ENCODE assay signal across 1 cellular context in genomic region chr6:43013843-43014433, GRCh38.
TF ChIP-seq lines count a peak whose summit lies in the region.

A gene with protein sequence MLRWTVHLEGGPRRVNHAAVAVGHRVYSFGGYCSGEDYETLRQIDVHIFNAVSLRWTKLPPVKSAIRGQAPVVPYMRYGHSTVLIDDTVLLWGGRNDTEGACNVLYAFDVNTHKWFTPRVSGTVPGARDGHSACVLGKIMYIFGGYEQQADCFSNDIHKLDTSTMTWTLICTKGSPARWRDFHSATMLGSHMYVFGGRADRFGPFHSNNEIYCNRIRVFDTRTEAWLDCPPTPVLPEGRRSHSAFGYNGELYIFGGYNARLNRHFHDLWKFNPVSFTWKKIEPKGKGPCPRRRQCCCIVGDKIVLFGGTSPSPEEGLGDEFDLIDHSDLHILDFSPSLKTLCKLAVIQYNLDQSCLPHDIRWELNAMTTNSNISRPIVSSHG (plus strand): TSS chr6:43014249. CDS start chr6:43017193, 2,944 bp downstream.
Gene MEA1 (minus strand): TSS chr6:43013946. CDS start chr6:43013813, 133 bp downstream.

TF ChIP-seq in HEK293, 187 proteins besides CTCF, POLR2A, EP300 and RAD21 (continued from another document and continues in another):
- TF ChIP-seq SP7 (tag by site-specific recombination; IDR thresholded peaks at IDR 0.05) (peak; percentile 45; the same call in 1 of the 2 replicates), ZNF660 (tag by site-specific recombination; IDR thresholded peaks at IDR 0.05) (0 out of 2 replicates have a peak, but pooled peaks have one; percentile 2), ZNF701 (tag by site-specific recombination; IDR thresholded peaks at IDR 0.05) (no peak), ZNF292 (tag by site-specific recombination; IDR thresholded peaks at IDR 0.05; ENCODE audit: borderline replicate concordance, low read depth) (no peak), ZBTB11 (tag by site-specific recombination; conservative IDR thresholded peaks at IDR 0.05; ENCODE audit: low read depth) (peak; percentile 93), ZNF747 (tag by site-specific recombination; IDR thresholded peaks at IDR 0.05) (no peak), ZNF274 (IDR thresholded peaks at IDR 0.05; ENCODE audit: low read length) (no peak), ZNF274 (tag by site-specific recombination; IDR thresholded peaks at IDR 0.05; ENCODE audit: borderline replicate concordance) (no peak), ZBTB8A (tag by site-specific recombination; IDR thresholded peaks at IDR 0.05) (peak; percentile 73), ZNF112 (tag by site-specific recombination; IDR thresholded peaks at IDR 0.05) (no peak), PRDM4 (tag by site-specific recombination; IDR thresholded peaks at IDR 0.05) (no peak), ZNF416 (tag by site-specific recombination; IDR thresholded peaks at IDR 0.05) (no peak), ZNF366 (tag by site-specific recombination; conservative IDR thresholded peaks at IDR 0.05) (no peak), ZNF211 (tag by site-specific recombination; IDR thresholded peaks at IDR 0.05; ENCODE audit: low read depth) (no peak), ZNF221 (tag by site-specific recombination; IDR thresholded peaks at IDR 0.05; ENCODE audit: borderline replicate concordance) (no peak), ZNF426 (tag by site-specific recombination; IDR thresholded peaks at IDR 0.05) (no peak), ZNF155 (tag by site-specific recombination; IDR thresholded peaks at IDR 0.05) (no peak), ZNF140 (tag by site-specific recombination; IDR thresholded peaks at IDR 0.05) (no peak), ZNF510 (tag by site-specific recombination; IDR thresholded peaks at IDR 0.05; ENCODE audit: insufficient replicate concordance) (no peak), ZNF513 (tag by site-specific recombination; IDR thresholded peaks at IDR 0.05) (no peak), ZNF677 (tag by site-specific recombination; IDR thresholded peaks at IDR 0.05) (no peak), ZNF114 (tag by site-specific recombination; IDR thresholded peaks at IDR 0.05) (no peak), ZNF624 (tag by site-specific recombination; IDR thresholded peaks at IDR 0.05) (no peak), ZNF121 (tag by site-specific recombination; IDR thresholded peaks at IDR 0.05) (no peak), ZNF449 (tag by site-specific recombination; IDR thresholded peaks at IDR 0.05) (peak; percentile 94), ZNF398 (tag by site-specific recombination; IDR thresholded peaks at IDR 0.05) (peak; percentile 99), SP2 (tag by site-specific recombination; IDR thresholded peaks at IDR 0.05) (peak; percentile 94), REPIN1 (tag by site-specific recombination; IDR thresholded peaks at IDR 0.05; ENCODE audit: low read depth) (no peak), ZNF596 (tag by site-specific recombination; IDR thresholded peaks at IDR 0.05) (no peak), ZBTB20 (tag by site-specific recombination; IDR thresholded peaks at IDR 0.05) (peak; percentile 79), ZNF146 (tag by site-specific recombination; IDR thresholded peaks at IDR 0.05) (no peak), ZNF473 (tag by site-specific recombination; IDR thresholded peaks at IDR 0.05) (no peak), ZBTB17 (tag by site-specific recombination; IDR thresholded peaks at IDR 0.05) (peak; percentile 95), TCF7L2 (IDR thresholded peaks at IDR 0.05; ENCODE audit: borderline replicate concordance, low read depth, low read length) (no peak)
- TF ChIP-seq, protein P1, sequence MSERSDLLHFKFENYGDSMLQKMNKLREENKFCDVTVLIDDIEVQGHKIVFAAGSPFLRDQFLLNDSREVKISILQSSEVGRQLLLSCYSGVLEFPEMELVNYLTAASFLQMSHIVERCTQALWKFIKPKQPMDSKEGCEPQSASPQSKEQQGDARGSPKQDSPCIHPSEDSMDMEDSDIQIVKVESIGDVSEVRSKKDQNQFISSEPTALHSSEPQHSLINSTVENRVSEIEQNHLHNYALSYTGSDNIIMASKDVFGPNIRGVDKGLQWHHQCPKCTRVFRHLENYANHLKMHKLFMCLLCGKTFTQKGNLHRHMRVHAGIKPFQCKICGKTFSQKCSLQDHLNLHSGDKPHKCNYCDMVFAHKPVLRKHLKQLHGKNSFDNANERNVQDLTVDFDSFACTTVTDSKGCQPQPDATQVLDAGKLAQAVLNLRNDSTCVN (tag by site-specific recombination; optimal IDR thresholded peaks at IDR 0.05): peak; percentile 84
- TF ChIP-seq, protein P2, sequence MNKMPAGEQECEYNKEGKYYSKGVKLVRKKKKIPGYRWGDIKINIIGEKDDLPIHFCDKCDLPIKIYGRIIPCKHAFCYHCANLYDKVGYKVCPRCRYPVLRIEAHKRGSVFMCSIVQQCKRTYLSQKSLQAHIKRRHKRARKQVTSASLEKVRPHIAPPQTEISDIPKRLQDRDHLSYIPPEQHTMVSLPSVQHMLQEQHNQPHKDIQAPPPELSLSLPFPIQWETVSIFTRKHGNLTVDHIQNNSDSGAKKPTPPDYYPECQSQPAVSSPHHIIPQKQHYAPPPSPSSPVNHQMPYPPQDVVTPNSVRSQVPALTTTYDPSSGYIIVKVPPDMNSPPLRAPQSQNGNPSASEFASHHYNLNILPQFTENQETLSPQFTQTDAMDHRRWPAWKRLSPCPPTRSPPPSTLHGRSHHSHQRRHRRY (tag by site-specific recombination; IDR thresholded peaks at IDR 0.05): no peak
- TF ChIP-seq, protein P3, sequence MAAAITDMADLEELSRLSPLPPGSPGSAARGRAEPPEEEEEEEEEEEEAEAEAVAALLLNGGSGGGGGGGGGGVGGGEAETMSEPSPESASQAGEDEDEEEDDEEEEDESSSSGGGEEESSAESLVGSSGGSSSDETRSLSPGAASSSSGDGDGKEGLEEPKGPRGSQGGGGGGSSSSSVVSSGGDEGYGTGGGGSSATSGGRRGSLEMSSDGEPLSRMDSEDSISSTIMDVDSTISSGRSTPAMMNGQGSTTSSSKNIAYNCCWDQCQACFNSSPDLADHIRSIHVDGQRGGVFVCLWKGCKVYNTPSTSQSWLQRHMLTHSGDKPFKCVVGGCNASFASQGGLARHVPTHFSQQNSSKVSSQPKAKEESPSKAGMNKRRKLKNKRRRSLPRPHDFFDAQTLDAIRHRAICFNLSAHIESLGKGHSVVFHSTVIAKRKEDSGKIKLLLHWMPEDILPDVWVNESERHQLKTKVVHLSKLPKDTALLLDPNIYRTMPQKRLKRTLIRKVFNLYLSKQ (tag by site-specific recombination; IDR thresholded peaks at IDR 0.05; ENCODE audit: borderline replicate concordance): no peak
- TF ChIP-seq, protein P4, sequence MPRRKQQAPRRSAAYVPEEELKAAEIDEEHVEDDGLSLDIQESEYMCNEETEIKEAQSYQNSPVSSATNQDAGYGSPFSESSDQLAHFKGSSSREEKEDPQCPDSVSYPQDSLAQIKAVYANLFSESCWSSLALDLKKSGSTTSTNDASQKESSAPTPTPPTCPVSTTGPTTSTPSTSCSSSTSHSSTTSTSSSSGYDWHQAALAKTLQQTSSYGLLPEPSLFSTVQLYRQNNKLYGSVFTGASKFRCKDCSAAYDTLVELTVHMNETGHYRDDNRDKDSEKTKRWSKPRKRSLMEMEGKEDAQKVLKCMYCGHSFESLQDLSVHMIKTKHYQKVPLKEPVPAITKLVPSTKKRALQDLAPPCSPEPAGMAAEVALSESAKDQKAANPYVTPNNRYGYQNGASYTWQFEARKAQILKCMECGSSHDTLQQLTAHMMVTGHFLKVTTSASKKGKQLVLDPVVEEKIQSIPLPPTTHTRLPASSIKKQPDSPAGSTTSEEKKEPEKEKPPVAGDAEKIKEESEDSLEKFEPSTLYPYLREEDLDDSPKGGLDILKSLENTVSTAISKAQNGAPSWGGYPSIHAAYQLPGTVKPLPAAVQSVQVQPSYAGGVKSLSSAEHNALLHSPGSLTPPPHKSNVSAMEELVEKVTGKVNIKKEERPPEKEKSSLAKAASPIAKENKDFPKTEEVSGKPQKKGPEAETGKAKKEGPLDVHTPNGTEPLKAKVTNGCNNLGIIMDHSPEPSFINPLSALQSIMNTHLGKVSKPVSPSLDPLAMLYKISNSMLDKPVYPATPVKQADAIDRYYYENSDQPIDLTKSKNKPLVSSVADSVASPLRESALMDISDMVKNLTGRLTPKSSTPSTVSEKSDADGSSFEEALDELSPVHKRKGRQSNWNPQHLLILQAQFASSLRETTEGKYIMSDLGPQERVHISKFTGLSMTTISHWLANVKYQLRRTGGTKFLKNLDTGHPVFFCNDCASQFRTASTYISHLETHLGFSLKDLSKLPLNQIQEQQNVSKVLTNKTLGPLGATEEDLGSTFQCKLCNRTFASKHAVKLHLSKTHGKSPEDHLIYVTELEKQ (tag by site-specific recombination; IDR thresholded peaks at IDR 0.05; ENCODE audit: borderline replicate concordance): no peak
- TF ChIP-seq, protein P5, sequence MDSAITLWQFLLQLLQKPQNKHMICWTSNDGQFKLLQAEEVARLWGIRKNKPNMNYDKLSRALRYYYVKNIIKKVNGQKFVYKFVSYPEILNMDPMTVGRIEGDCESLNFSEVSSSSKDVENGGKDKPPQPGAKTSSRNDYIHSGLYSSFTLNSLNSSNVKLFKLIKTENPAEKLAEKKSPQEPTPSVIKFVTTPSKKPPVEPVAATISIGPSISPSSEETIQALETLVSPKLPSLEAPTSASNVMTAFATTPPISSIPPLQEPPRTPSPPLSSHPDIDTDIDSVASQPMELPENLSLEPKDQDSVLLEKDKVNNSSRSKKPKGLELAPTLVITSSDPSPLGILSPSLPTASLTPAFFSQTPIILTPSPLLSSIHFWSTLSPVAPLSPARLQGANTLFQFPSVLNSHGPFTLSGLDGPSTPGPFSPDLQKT (IDR thresholded peaks at IDR 0.05; ENCODE audit: borderline replicate concordance, low read depth, low read length): peak; percentile 46; the same call in 1 of the 2 replicates
